Comparison of ENCODE assay signal across 19 cellular contexts in the genomic region with DNA sequence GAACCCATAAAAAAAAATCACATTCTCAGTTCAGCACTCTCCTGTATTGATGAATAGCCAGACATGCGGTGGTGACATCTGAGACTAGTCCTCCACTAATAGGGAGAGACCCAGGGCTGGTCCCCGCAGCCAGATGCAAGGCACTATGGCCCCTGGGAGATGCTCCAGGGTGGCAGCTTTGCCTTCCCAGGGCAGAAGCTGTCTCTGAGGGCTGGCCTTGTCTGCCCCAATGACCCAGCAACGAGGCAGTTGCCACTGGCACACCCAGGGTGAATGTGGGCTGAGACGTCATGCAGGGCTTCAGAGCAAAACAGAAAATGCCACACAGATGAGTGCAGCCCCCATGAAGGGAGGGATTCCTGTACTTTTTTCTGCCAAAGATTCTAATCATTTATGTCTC. TPM values are rescaled to one million over a fixed set of nuclear protein-coding genes. Genes with fewer than 3 reads are reported as not detected.
DNase-seq lines count a peak whose midpoint lies in the region; ATAC-seq and TF ChIP-seq lines count a peak whose summit lies in the region.
"Had no signal": no experiment of that assay in that cellular context is flagged by ENCODE, and none has a peak within 500 bp of the region (broad histone marks: within the 10 kb centered on the region; RNA-seq: fewer than 3 reads in every experiment).

No MANE protein-coding gene starts in this region.

- H3K4me1 Mint-ChIP-seq in activated CD8-positive, alpha-beta memory T cell treated with anti-CD3 and anti-CD28 coated beads, Interleukin-2, amount 10 ng/mL, durations not matched to agents 7 days and 5 days, result no peaks in the 10 kb centered on the region

- H3K36me3 ChIP-seq in RWPE2 (ENCODE audit: low read depth), result no peaks in the 10 kb centered on the region
- no peaks in the 10 kb centered on the region for H3K36me3 ChIP-seq in vagina

- intact Hi-C loops in vagina (cut with DNase I), result no loop called here

- no peak overlapping the region for H3K27ac Mint-ChIP-seq in activated CD8-positive, alpha-beta memory T cell treated with anti-CD3 and anti-CD28 coated beads, Interleukin-2, amount 10 ng/mL, durations not matched to agents 7 days and 5 days
- H3K27ac Mint-ChIP-seq: HFFc6 had no signal

- H3K27ac ChIP-seq in RWPE2 (ENCODE audit: poor library complexity, severe bottlenecking), result no peak overlapping the region
- no peak overlapping the region for H3K27ac ChIP-seq in vagina
- H3K27ac ChIP-seq: GM23248, HL-60 had no signal

- POLR2A ChIA-PET in HEK293T (lab: Yijun Ruan, JAX), result no interaction called here

- TF ChIP-seq POLR2A in vagina (IDR thresholded peaks at IDR 0.05), result no peak

- TF ChIP-seq CTCF in RWPE2 (IDR thresholded peaks at IDR 0.05; ENCODE audit: poor library complexity, severe bottlenecking) (no peak), vagina (IDR thresholded peaks at IDR 0.05) (no peak)

- no peak overlapping the region for H3K4me3 Mint-ChIP-seq in activated CD8-positive, alpha-beta memory T cell treated with anti-CD3 and anti-CD28 coated beads, Interleukin-2, amount 10 ng/mL, durations not matched to agents 7 days and 5 days
- H3K4me3 Mint-ChIP-seq: B cell; CD4-positive, CD25-positive, alpha-beta regulatory T cell; CD8-positive, alpha-beta memory T cell; HFFc6 had no signal

- ATAC-seq in activated CD8-positive, alpha-beta memory T cell treated with anti-CD3 and anti-CD28 coated beads, Interleukin-2, amount 10 ng/mL, durations not matched to agents 7 days and 5 days, result no peak
- no peak for ATAC-seq in RWPE2 (ENCODE audit: low read depth)

- DNase-seq in activated CD8-positive, alpha-beta memory T cell treated with anti-CD3 and anti-CD28 coated beads, Interleukin-2, amount 10 ng/mL, durations not matched to agents 7 days and 5 days, result peak; percentile 31
- DNase-seq in activated CD8-positive, alpha-beta memory T cell treated with anti-CD3 and anti-CD28 coated beads, Interleukin-2, amount 50 U/mL, for 48 hours, result no peak
- DNase-seq in RWPE2 (ENCODE audit: low spot score), result peak; percentile 29
- peak; percentile 71 for DNase-seq in mesenteric fat pad (ENCODE audit: low spot score)
- DNase-seq in vagina (ENCODE audit: extremely low spot score in 2 of 2), result peak; percentile 71 to 74
- no peak for DNase-seq in SW 1271 (lab: John Stamatoyannopoulos, UW)
- no peak for DNase-seq in HEK293T (ENCODE audit: extremely low spot score)
- DNase-seq: C1 segment of cervical spinal cord; CD4-positive, CD25-positive, alpha-beta regulatory T cell; CD8-positive, alpha-beta memory T cell; COR-L47; GM23248; HCEC 1CT; HFFc6 had no signal

- no peak overlapping the region for H3K4me3 ChIP-seq in RWPE2 (ENCODE audit: severe bottlenecking)
- no peak overlapping the region for H3K4me3 ChIP-seq in vagina
- H3K4me3 ChIP-seq: GM23248 had no signal

- no peaks in the 10 kb centered on the region for H3K9me3 ChIP-seq in RWPE2 (ENCODE audit: severe bottlenecking)
- no peaks in the 10 kb centered on the region for H3K9me3 ChIP-seq in vagina

- no peaks in the 10 kb centered on the region for H3K27me3 ChIP-seq in RWPE2 (ENCODE audit: insufficient read depth, poor library complexity, severe bottlenecking)
- no peaks in the 10 kb centered on the region for H3K27me3 ChIP-seq in vagina

- H3K36me3 Mint-ChIP-seq in activated CD8-positive, alpha-beta memory T cell treated with anti-CD3 and anti-CD28 coated beads, Interleukin-2, amount 10 ng/mL, durations not matched to agents 7 days and 5 days, result no peaks in the 10 kb centered on the region
- H3K36me3 Mint-ChIP-seq: CD4-positive, CD25-positive, alpha-beta regulatory T cell; CD8-positive, alpha-beta memory T cell had no signal

- H3K27me3 Mint-ChIP-seq in activated CD8-positive, alpha-beta memory T cell treated with anti-CD3 and anti-CD28 coated beads, Interleukin-2, amount 10 ng/mL, durations not matched to agents 7 days and 5 days, result no peaks in the 10 kb centered on the region
- H3K27me3 Mint-ChIP-seq: B cell; CD8-positive, alpha-beta memory T cell had no signal

- H3K4me1 ChIP-seq in RWPE2 (ENCODE audit: insufficient read depth, poor library complexity, severe bottlenecking), result no peaks in the 10 kb centered on the region
- no peaks in the 10 kb centered on the region for H3K4me1 ChIP-seq in vagina

- H3K9me3 Mint-ChIP-seq in activated CD8-positive, alpha-beta memory T cell treated with anti-CD3 and anti-CD28 coated beads, Interleukin-2, amount 10 ng/mL, durations not matched to agents 7 days and 5 days (ENCODE audit: low read depth), result no peaks in the 10 kb centered on the region
- H3K9me3 Mint-ChIP-seq: CD4-positive, CD25-positive, alpha-beta regulatory T cell; CD8-positive, alpha-beta memory T cell; HFFc6 had no signal

- CTCF ChIA-PET in activated CD8-positive, alpha-beta memory T cell treated with anti-CD3 and anti-CD28 coated beads, Interleukin-2, amount 10 ng/mL, durations not matched to agents 7 days and 5 days (lab: Charles Lee), result interaction anchor here (1.2 kb wide), 1 partner anchor 10 kb away, joined by 3 read pairs; no protein-coding TSS in a partner anchor
- CTCF ChIA-PET in HEK293T (lab: Yijun Ruan, JAX), result no interaction called here

TF ChIP-seq in HEK293T, 16 proteins besides CTCF, POLR2A, EP300 and RAD21:
- TF ChIP-seq, protein P1, sequence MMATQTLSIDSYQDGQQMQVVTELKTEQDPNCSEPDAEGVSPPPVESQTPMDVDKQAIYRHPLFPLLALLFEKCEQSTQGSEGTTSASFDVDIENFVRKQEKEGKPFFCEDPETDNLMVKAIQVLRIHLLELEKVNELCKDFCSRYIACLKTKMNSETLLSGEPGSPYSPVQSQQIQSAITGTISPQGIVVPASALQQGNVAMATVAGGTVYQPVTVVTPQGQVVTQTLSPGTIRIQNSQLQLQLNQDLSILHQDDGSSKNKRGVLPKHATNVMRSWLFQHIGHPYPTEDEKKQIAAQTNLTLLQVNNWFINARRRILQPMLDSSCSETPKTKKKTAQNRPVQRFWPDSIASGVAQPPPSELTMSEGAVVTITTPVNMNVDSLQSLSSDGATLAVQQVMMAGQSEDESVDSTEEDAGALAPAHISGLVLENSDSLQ (IDR thresholded peaks at IDR 0.05), result no peak
- TF ChIP-seq NFRKB (IDR thresholded peaks at IDR 0.05), result no peak
- no peak for TF ChIP-seq BHLHE40 (IDR thresholded peaks at IDR 0.05; ENCODE audit: borderline replicate concordance)
- TF ChIP-seq CTBP1 (IDR thresholded peaks at IDR 0.05; ENCODE audit: borderline replicate concordance), result no peak
- no peak for TF ChIP-seq ZNF384 (IDR thresholded peaks at IDR 0.05)
- no peak for TF ChIP-seq FOXM1 (IDR thresholded peaks at IDR 0.05; ENCODE audit: borderline replicate concordance)
- TF ChIP-seq TARDBP (IDR thresholded peaks at IDR 0.05), result no peak
- TF ChIP-seq L3MBTL2 (conservative IDR thresholded peaks at IDR 0.05), result no peak
- TF ChIP-seq SUZ12 (IDR thresholded peaks at IDR 0.05), result no peak
- TF ChIP-seq ARNT (IDR thresholded peaks at IDR 0.05), result no peak
- no peak for TF ChIP-seq HDGF (IDR thresholded peaks at IDR 0.05; ENCODE audit: borderline replicate concordance)
- no peak for TF ChIP-seq FOXK2 (IDR thresholded peaks at IDR 0.05)
- TF ChIP-seq SP1 (IDR thresholded peaks at IDR 0.05), result no peak
- TF ChIP-seq LEF1 (IDR thresholded peaks at IDR 0.05; ENCODE audit: borderline replicate concordance), result no peak
- TF ChIP-seq ELF4 (IDR thresholded peaks at IDR 0.05), result no peak
- TF ChIP-seq FOXA1 (IDR thresholded peaks at IDR 0.05), result no peak

RNA-seq across cellular contexts. Expression of a gene that starts 50.1 kb away (rescaled TPM):
- total RNA-seq in activated CD8-positive, alpha-beta memory T cell treated with anti-CD3 and anti-CD28 coated beads, Interleukin-2, amount 10 ng/mL, durations not matched to agents 7 days and 5 days, result under 1 TPM in 1 of 2 experiments, not detected in 1; 0.45 TPM
- total RNA-seq in mesenteric fat pad, result 0.26 TPM
- total RNA-seq in vagina, result 1.7 TPM
- total RNA-seq: A172; B cell; CD4-positive, CD25-positive, alpha-beta regulatory T cell; H4; HFFc6; HT1080 had no signal

Comparison
In these comparisons a context has a peak if more than half of its experiments do, and no peak if none do; other contexts are left out.
1. DNase-seq: peak in activated CD8-positive, alpha-beta memory T cell treated with anti-CD3 and anti-CD28 coated beads, Interleukin-2, amount 10 ng/mL, durations not matched to agents 7 days and 5 days (single experiment), RWPE2 (single experiment), mesenteric fat pad (single experiment) and vagina (2 of 2); none in activated CD8-positive, alpha-beta memory T cell treated with anti-CD3 and anti-CD28 coated beads, Interleukin-2, amount 50 U/mL, for 48 hours (single experiment), SW 1271 (0 of 2) and HEK293T (single experiment).